Comparison of ENCODE assay signal across 8 cellular contexts in genomic region chr4:1172228-1172851, GRCh38. TPM values are rescaled to one million over a fixed set of nuclear protein-coding genes. Genes with fewer than 3 reads are reported as not detected.
DNase-seq lines count a peak whose midpoint lies in the region; ATAC-seq lines count a peak whose summit lies in the region.

TSS of gene SPON2 (minus strand) at chr4:1172583.

- peak within 1 kb of the TSS; percentile 87 to 92 (median 88) for H3K4me3 Mint-ChIP-seq in immature natural killer cell

- H3K27me3 ChIP-seq in HUES48 (ENCODE audit: control insufficient read depth, insufficient read depth, low read length) (peaks cover 72% of the 10 kb centered on the region), skeletal muscle tissue (ENCODE audit: control insufficient read depth in 3 of 3, insufficient read depth in 3 of 3, low read length in 3 of 3) (peaks cover 13 to 16% (median 14%) of the 10 kb centered on the region in 3 donors)

- H3K4me3 ChIP-seq in HUES48 (ENCODE audit: low read depth, low read length), result peak within 1 kb of the TSS; percentile 52
- H3K4me3 ChIP-seq in skeletal muscle tissue (ENCODE audit: low read length in 3 of 3), result peak within 1 kb of the TSS; percentile 51 to 56 (median 54)

- H3K36me3 ChIP-seq in HUES48 (ENCODE audit: control insufficient read depth, insufficient read depth, low read length) (no peaks in the 10 kb centered on the region), skeletal muscle tissue (ENCODE audit: control insufficient read depth in 3 of 3, insufficient read depth in 3 of 3, low read length in 3 of 3) (peaks cover 0 to 7% (median 0%) of the 10 kb centered on the region in 3 donors)

- H3K9me3 ChIP-seq in HUES48 (ENCODE audit: control insufficient read depth, insufficient read depth, low read length), result no peaks in the 10 kb centered on the region
- H3K9me3 ChIP-seq in skeletal muscle tissue (ENCODE audit: control insufficient read depth in 3 of 3, low read length in 3 of 3), result no peaks in the 10 kb centered on the region

- H3K9ac ChIP-seq in HUES48 (ENCODE audit: low read depth, low read length) (no peak within 1 kb of the TSS), skeletal muscle tissue (ENCODE audit: low read depth in 1 of 3, low read length in 3 of 3) (peak within 1 kb of the TSS; percentile 33 to 76 (median 45))

- H3K9me3 Mint-ChIP-seq in immature natural killer cell, result no peaks in the 10 kb centered on the region

- in situ Hi-C loops in KBM-7 (cut with MboI; ENCODE audit: low pct_unique_long_range_greater_than_20kb, low sequenced_read_pairs), result no loop called here

- peaks cover 4% of the 10 kb centered on the region; the same call in 1 of the 2 replicates for H3K4me1 ChIP-seq in HUES48 (ENCODE audit: control insufficient read depth, insufficient read depth, low read length)
- H3K4me1 ChIP-seq in skeletal muscle tissue (ENCODE audit: control insufficient read depth in 3 of 3, insufficient read depth in 3 of 3, low read length in 3 of 3), result peaks cover 52 to 81% (median 57%) of the 10 kb centered on the region in 3 donors

- ATAC-seq in GM18867 (IDR thresholded peaks at IDR 0.05; ENCODE audit: unreplicated experiment) (no peak), HG02938 (IDR thresholded peaks at IDR 0.05; ENCODE audit: unreplicated experiment) (no peak)

- peaks cover 43 to 67% (median 48%) of the 10 kb centered on the region in 3 donors for H3K27me3 Mint-ChIP-seq in immature natural killer cell (ENCODE audit: low read depth in 3 of 3)

- peak within 1 kb of the TSS; percentile 81 to 96 (median 95) for H3K27ac Mint-ChIP-seq in immature natural killer cell

- H3K4me1 Mint-ChIP-seq in immature natural killer cell, result peaks cover 65 to 71% of the 10 kb centered on the region in 2 donors

- DNase-seq in astrocyte of the hippocampus (ENCODE audit: low read depth, low spot score) (peak; percentile 47), immature natural killer cell (peak in 2 of 3 donors; percentile 61), NCI-H2196 (lab: John Stamatoyannopoulos, UW; ENCODE audit: unreplicated experiment) (no peak), KBM-7 (no peak)

- H3K36me3 Mint-ChIP-seq in immature natural killer cell, result peaks cover 0 to 27% (median 23%) of the 10 kb centered on the region in 3 donors

- no peak within 1 kb of the TSS for H3K27ac ChIP-seq in HUES48 (ENCODE audit: low read depth, low read length)
- H3K27ac ChIP-seq in skeletal muscle tissue (ENCODE audit: low read depth, low read length), result peak within 1 kb of the TSS; percentile 72

RNA-seq across cellular contexts. Expression of gene SPON2, which starts in this region (rescaled TPM):
- polyA plus RNA-seq in immature natural killer cell, result 1,000 to 10,000 TPM in 2 of 3 donors, 100 to 1,000 TPM in 1; 603 to 1,685 (median 1,079) TPM
- total RNA-seq in skeletal muscle tissue, result 29.2 TPM

Comparison
In these comparisons a context has a peak if more than half of its experiments do, and no peak if none do; other contexts are left out.
1. DNase-seq: peak in astrocyte of the hippocampus (single experiment) and immature natural killer cell (2 of 3); none in NCI-H2196 (single experiment) and KBM-7 (single experiment).